23 cellular contexts compared by ENCODE assay signal in genomic region chr13:24672141-24673132, GRCh38. TPM values are rescaled to one million over a fixed set of nuclear protein-coding genes. Genes with fewer than 3 reads are reported as not detected.
DNase-seq lines count a peak whose midpoint lies in the region; ATAC-seq and TF ChIP-seq lines count a peak whose summit lies in the region.
"Had no signal": no experiment of that assay in that cellular context is flagged by ENCODE, and none has a peak within 500 bp of the region (broad histone marks: within the 10 kb centered on the region; RNA-seq: fewer than 3 reads in every experiment).

No MANE protein-coding gene starts in this region.

- peaks cover 3% of the 10 kb centered on the region for H3K27me3 ChIP-seq in CD4-positive, CD25-positive, alpha-beta regulatory T cell (ENCODE audit: control insufficient read depth, insufficient read depth, low read length)
- H3K27me3 ChIP-seq in parathyroid adenoma (ENCODE audit: control insufficient read depth, insufficient read depth, low read length), result no peaks in the 10 kb centered on the region
- H3K27me3 ChIP-seq in SK-N-SH (ENCODE audit: insufficient read depth), result peaks cover 34% of the 10 kb centered on the region
- no peaks in the 10 kb centered on the region for H3K27me3 ChIP-seq in thyroid gland
- H3K27me3 ChIP-seq: brain microvascular endothelial cell, Peyer's patch, right atrium auricular region had no signal

- H3K4me3 ChIP-seq in CD4-positive, CD25-positive, alpha-beta regulatory T cell (ENCODE audit: low read depth, low read length), result no peak overlapping the region
- H3K4me3 ChIP-seq in parathyroid adenoma (ENCODE audit: low read depth, low read length) (no peak overlapping the region), SK-N-SH (ENCODE audit: low read depth in 2 of 2, low read length in 1 of 2) (no peak overlapping the region), thyroid gland (replicated peaks in 1 of 3) (no peak overlapping the region)

- H3K4me2 ChIP-seq in parathyroid adenoma (ENCODE audit: low read length) (peak overlapping the region; percentile 24), SK-N-SH (no peak overlapping the region)

- no peaks in the 10 kb centered on the region for H3K36me3 ChIP-seq in CD4-positive, CD25-positive, alpha-beta regulatory T cell (ENCODE audit: control insufficient read depth, insufficient read depth, low read length)
- H3K36me3 ChIP-seq in parathyroid adenoma (ENCODE audit: control insufficient read depth, insufficient read depth, low read length) (no peaks in the 10 kb centered on the region), SK-N-SH (replicated peaks in 1 of 2; ENCODE audit: control insufficient read depth in 1 of 2, insufficient read depth in 2 of 2, low read length in 1 of 2) (no peaks in the 10 kb centered on the region), thyroid gland (no peaks in the 10 kb centered on the region)
- H3K36me3 ChIP-seq: brain microvascular endothelial cell, Peyer's patch, right atrium auricular region had no signal

- H3K4me3 Mint-ChIP-seq in CD4-positive, CD25-positive, alpha-beta regulatory T cell, result no peak overlapping the region
- H3K4me3 Mint-ChIP-seq: activated T-cell treated with anti-CD3 and anti-CD28 coated beads, Interleukin-2, amount 50 U/mL, for 24 hours; immature natural killer cell; memory B cell; stimulated activated naive CD8-positive, alpha-beta T cell treated with anti-CD3 and anti-CD28 coated beads, Interleukin-15, Interleukin-2, amounts not matched to agents 100 ng/mL and 50 ng/mL, for 24 hours had no signal

- ATAC-seq in CD4-positive, CD25-positive, alpha-beta regulatory T cell (ENCODE audit: low read depth in 2 of 2), result no peak

- H3F3A ChIP-seq in SK-N-SH (replicated peaks; ENCODE audit: insufficient read depth), result no peaks in the 10 kb centered on the region

- H3K9me3 Mint-ChIP-seq in CD4-positive, CD25-positive, alpha-beta regulatory T cell, result peaks cover 0 to 2% (median 0%) of the 10 kb centered on the region in 7 donors
- H3K9me3 Mint-ChIP-seq: activated naive CD4-positive, alpha-beta T cell treated with anti-CD3 and anti-CD28 coated beads, Interleukin-2, amount 50 U/mL, for 72 hours; activated T-cell treated with anti-CD3 and anti-CD28 coated beads, Interleukin-2, amount 50 U/mL, for 24 hours; immature natural killer cell; memory B cell; stimulated activated naive CD8-positive, alpha-beta T cell treated with anti-CD3 and anti-CD28 coated beads, Interleukin-15, Interleukin-2, amounts not matched to agents 100 ng/mL and 50 ng/mL, for 24 hours had no signal

- H3K27me3 Mint-ChIP-seq in CD4-positive, CD25-positive, alpha-beta regulatory T cell, result peaks cover 25% of the 10 kb centered on the region

- no peaks in the 10 kb centered on the region for H3K79me2 ChIP-seq in parathyroid adenoma
- H3K79me2 ChIP-seq in SK-N-SH (ENCODE audit: insufficient read depth), result no peaks in the 10 kb centered on the region

- intact Hi-C loops in thyroid gland (cut with DNase I), result no loop called here

- TF ChIP-seq CTCF in parathyroid adenoma (IDR thresholded peaks at IDR 0.05) (no peak), SK-N-SH (IDR thresholded peaks at IDR 0.05) (no peak), thyroid gland (IDR thresholded peaks at IDR 0.05) (no peak)

- CTCF ChIA-PET in SK-N-SH (lab: Yijun Ruan, JAX), result interaction anchor here (0.7 to 2.4 kb wide), 11 partner anchors 10 to 350 kb away, joined by 3 to 16 read pairs (median 4); no protein-coding TSS in a partner anchor

- no peak overlapping the region for H3K27ac ChIP-seq in CD4-positive, CD25-positive, alpha-beta regulatory T cell (ENCODE audit: insufficient read depth, low read length, poor library complexity, severe bottlenecking)
- H3K27ac ChIP-seq in parathyroid adenoma (peak overlapping the region; percentile 57), SK-N-SH (ENCODE audit: low read depth in 2 of 2, low read length in 1 of 2) (no peak overlapping the region), thyroid gland (no peak overlapping the region)
- H3K27ac ChIP-seq: right atrium auricular region had no signal

- POLR2A ChIA-PET in SK-N-SH (lab: Yijun Ruan, JAX), result no interaction called here

- H3K9ac ChIP-seq in parathyroid adenoma (no peak overlapping the region), SK-N-SH (no peak overlapping the region)

- peaks cover 0 to 14% (median 7%) of the 10 kb centered on the region in 4 donors for H3K4me1 Mint-ChIP-seq in CD4-positive, CD25-positive, alpha-beta regulatory T cell

- no peak for TF ChIP-seq POLR2A in thyroid gland (IDR thresholded peaks at IDR 0.05)

- H3K9me3 ChIP-seq in CD4-positive, CD25-positive, alpha-beta regulatory T cell (ENCODE audit: control insufficient read depth in 2 of 2, low read length in 2 of 2), result no peaks in the 10 kb centered on the region
- H3K9me3 ChIP-seq in parathyroid adenoma (ENCODE audit: control insufficient read depth, low read length) (no peaks in the 10 kb centered on the region), SK-N-SH (no peaks in the 10 kb centered on the region), thyroid gland (no peaks in the 10 kb centered on the region)
- H3K9me3 ChIP-seq: Peyer's patch, right atrium auricular region had no signal

- H3K4me1 ChIP-seq in CD4-positive, CD25-positive, alpha-beta regulatory T cell (ENCODE audit: control insufficient read depth, insufficient read depth, low read length, poor library complexity, severe bottlenecking), result peaks cover 8% of the 10 kb centered on the region
- H3K4me1 ChIP-seq in parathyroid adenoma (peaks cover 20% of the 10 kb centered on the region), SK-N-SH (ENCODE audit: control insufficient read depth in 1 of 2, insufficient read depth in 2 of 2, low read depth in 1 of 2, low read length in 1 of 2) (peaks cover 0 to 7% of the 10 kb centered on the region in 2 experiments; a peak in 1 of 4 replicates), thyroid gland (peaks cover 0 to 4% of the 10 kb centered on the region in 2 donors)

- peak overlapping the region in 2 of 3 donors; percentile 31 to 76 for H3K27ac Mint-ChIP-seq in CD4-positive, CD25-positive, alpha-beta regulatory T cell
- H3K27ac Mint-ChIP-seq: activated naive CD4-positive, alpha-beta T cell treated with anti-CD3 and anti-CD28 coated beads, Interleukin-2, amount 50 U/mL, for 72 hours; activated T-cell treated with anti-CD3 and anti-CD28 coated beads, Interleukin-2, amount 50 U/mL, for 24 hours; memory B cell; stimulated activated naive CD8-positive, alpha-beta T cell treated with anti-CD3 and anti-CD28 coated beads, Interleukin-15, Interleukin-2, amounts not matched to agents 100 ng/mL and 50 ng/mL, for 24 hours had no signal

- peak overlapping the region; percentile 74 for H2AFZ ChIP-seq in parathyroid adenoma
- no peak overlapping the region for H2AFZ ChIP-seq in SK-N-SH (ENCODE audit: low read depth)

- DNase-seq in CD4-positive, CD25-positive, alpha-beta regulatory T cell, result no peak
- DNase-seq in NOMO-1 treated with dmso at 0.1 percent for 144 hours (lab: John Stamatoyannopoulos, UW; ENCODE audit: unreplicated experiment) (peak; percentile 13), glomerular visceral epithelial cell (ENCODE audit: extremely low spot score) (peak; percentile 28), SK-N-SH (no peak), thyroid gland (no peak), COR-L47 (lab: John Stamatoyannopoulos, UW) (no peak), cortex of kidney (lab: John Stamatoyannopoulos, UW) (no peak)
- DNase-seq: activated CD4-positive, alpha-beta T cell treated with anti-CD3 and anti-CD28 coated beads, Interleukin-2, amount 50 U/mL, for 4 hours; activated T-cell treated with anti-CD3 and anti-CD28 coated beads, Interleukin-2, amount 50 U/mL, for 24 hours; NCI-H1048; NCI-H2107 had no signal

- 66% methylated on average over 9 of the region's 9 CpGs for WGBS in SK-N-SH (ENCODE audit: low lambda C conversion rate)
- WGBS in thyroid gland, 2 donors, result 82 to 85% methylated on average over 9 of the region's 9 CpGs

- H3K36me3 Mint-ChIP-seq in CD4-positive, CD25-positive, alpha-beta regulatory T cell, result no peaks in the 10 kb centered on the region
- H3K36me3 Mint-ChIP-seq: activated naive CD4-positive, alpha-beta T cell treated with anti-CD3 and anti-CD28 coated beads, Interleukin-2, amount 50 U/mL, for 72 hours; immature natural killer cell; memory B cell had no signal

- H4K20me1 ChIP-seq in SK-N-SH (ENCODE audit: insufficient read depth), result no peaks in the 10 kb centered on the region

- no peak for TF ChIP-seq EP300 in SK-N-SH (IDR thresholded peaks at IDR 0.05; ENCODE audit: borderline replicate concordance in 1 of 2, low read depth in 1 of 2, low read length in 1 of 2)

- H3K9me2 ChIP-seq in SK-N-SH, result no peaks in the 10 kb centered on the region

- no peak for TF ChIP-seq RAD21 in SK-N-SH (IDR thresholded peaks at IDR 0.05; ENCODE audit: low read length)

TF ChIP-seq in SK-N-SH, 30 proteins besides CTCF, POLR2A, EP300 and RAD21:
- TF ChIP-seq, protein P1, sequence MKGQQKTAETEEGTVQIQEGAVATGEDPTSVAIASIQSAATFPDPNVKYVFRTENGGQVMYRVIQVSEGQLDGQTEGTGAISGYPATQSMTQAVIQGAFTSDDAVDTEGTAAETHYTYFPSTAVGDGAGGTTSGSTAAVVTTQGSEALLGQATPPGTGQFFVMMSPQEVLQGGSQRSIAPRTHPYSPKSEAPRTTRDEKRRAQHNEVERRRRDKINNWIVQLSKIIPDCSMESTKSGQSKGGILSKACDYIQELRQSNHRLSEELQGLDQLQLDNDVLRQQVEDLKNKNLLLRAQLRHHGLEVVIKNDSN (IDR thresholded peaks at IDR 0.05; ENCODE audit: borderline replicate concordance, low read depth), result no peak
- TF ChIP-seq PBX3 (IDR thresholded peaks at IDR 0.05) (no peak), YY1 (IDR thresholded peaks at IDR 0.05; ENCODE audit: low read depth) (no peak)

RNA-seq across cellular contexts. Expression of gene ATP12A, which starts 7.8 kb away (rescaled TPM):
- total RNA-seq in CD4-positive, CD25-positive, alpha-beta regulatory T cell, result 0.17 TPM
- polyA plus RNA-seq in CD4-positive, CD25-positive, alpha-beta regulatory T cell, result under 1 TPM in 2 of 4 donors, not detected in 2; 0.14 to 0.18 TPM
- not detected in 2 replicates for polyA plus RNA-seq in SK-N-SH (2012; rRNA removed)
- not detected in 2 replicates for polyA plus RNA-seq in SK-N-SH (2012; cell fraction: cytosol; rRNA removed)
- polyA plus RNA-seq in SK-N-SH (2012; cell fraction: nucleus; rRNA removed), result not detected in 2 replicates
- under 1 TPM in 1 of 4 donors, not detected in 3; 0.27 TPM for total RNA-seq in thyroid gland
- total RNA-seq: dermis microvascular lymphatic vessel endothelial cell, G401, IMR-90, Peyer's patch, right atrium auricular region had no signal
- polyA plus RNA-seq: AG04450, immature natural killer cell, IMR-90 had no signal

Comparison
In these comparisons a context has a peak if more than half of its experiments do, and no peak if none do; other contexts are left out.
1. DNase-seq: peak in NOMO-1 treated with dmso at 0.1 percent for 144 hours (single experiment) and glomerular visceral epithelial cell (single experiment); none in CD4-positive, CD25-positive, alpha-beta regulatory T cell (0 of 3), SK-N-SH (single experiment), thyroid gland (0 of 2), COR-L47 (single experiment) and cortex of kidney (single experiment).